ENCODE assay signal across 1 cellular context in the genomic region with DNA sequence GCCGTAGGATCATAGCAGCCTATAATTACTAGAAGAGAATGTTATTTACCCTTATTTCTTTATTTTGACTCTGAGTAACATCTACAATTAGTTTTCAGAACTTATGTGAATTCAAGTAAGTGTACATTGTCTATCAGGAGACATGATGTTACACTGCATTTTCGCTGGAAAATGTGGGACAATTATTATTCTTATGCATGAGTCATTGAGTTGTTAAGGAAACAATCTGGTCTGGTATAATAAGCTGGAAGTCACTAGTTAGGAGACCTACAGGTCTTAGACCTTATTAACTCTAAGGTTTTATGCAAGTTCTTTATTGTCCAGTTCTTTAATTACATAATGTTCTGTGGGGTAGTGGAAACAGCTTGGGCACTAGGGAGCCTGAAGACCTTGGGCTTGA.
TF ChIP-seq lines count a peak whose summit lies in the region.

No MANE protein-coding gene starts in this region.

TF ChIP-seq in WTC11, 78 proteins besides CTCF, POLR2A, EP300 and RAD21 (continued from another document):
- TF ChIP-seq, protein P1, sequence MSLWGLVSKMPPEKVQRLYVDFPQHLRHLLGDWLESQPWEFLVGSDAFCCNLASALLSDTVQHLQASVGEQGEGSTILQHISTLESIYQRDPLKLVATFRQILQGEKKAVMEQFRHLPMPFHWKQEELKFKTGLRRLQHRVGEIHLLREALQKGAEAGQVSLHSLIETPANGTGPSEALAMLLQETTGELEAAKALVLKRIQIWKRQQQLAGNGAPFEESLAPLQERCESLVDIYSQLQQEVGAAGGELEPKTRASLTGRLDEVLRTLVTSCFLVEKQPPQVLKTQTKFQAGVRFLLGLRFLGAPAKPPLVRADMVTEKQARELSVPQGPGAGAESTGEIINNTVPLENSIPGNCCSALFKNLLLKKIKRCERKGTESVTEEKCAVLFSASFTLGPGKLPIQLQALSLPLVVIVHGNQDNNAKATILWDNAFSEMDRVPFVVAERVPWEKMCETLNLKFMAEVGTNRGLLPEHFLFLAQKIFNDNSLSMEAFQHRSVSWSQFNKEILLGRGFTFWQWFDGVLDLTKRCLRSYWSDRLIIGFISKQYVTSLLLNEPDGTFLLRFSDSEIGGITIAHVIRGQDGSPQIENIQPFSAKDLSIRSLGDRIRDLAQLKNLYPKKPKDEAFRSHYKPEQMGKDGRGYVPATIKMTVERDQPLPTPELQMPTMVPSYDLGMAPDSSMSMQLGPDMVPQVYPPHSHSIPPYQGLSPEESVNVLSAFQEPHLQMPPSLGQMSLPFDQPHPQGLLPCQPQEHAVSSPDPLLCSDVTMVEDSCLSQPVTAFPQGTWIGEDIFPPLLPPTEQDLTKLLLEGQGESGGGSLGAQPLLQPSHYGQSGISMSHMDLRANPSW (CRISPR knock-in tag; conservative IDR thresholded peaks at IDR 0.05; ENCODE audit: low read depth) = no peak
- TF ChIP-seq JAZF1 (CRISPR knock-in tag; IDR thresholded peaks at IDR 0.05) = no peak
- TF ChIP-seq ATF1 (CRISPR knock-in tag; IDR thresholded peaks at IDR 0.05) = no peak
- no peak for TF ChIP-seq ZNF396 (CRISPR knock-in tag; IDR thresholded peaks at IDR 0.05; ENCODE audit: borderline replicate concordance)
- no peak for TF ChIP-seq ZNF232 (CRISPR knock-in tag; IDR thresholded peaks at IDR 0.05)
- TF ChIP-seq RORB (CRISPR knock-in tag; IDR thresholded peaks at IDR 0.05) = no peak
- no peak for TF ChIP-seq SOX15 (CRISPR knock-in tag; IDR thresholded peaks at IDR 0.05)
- TF ChIP-seq, protein P2, sequence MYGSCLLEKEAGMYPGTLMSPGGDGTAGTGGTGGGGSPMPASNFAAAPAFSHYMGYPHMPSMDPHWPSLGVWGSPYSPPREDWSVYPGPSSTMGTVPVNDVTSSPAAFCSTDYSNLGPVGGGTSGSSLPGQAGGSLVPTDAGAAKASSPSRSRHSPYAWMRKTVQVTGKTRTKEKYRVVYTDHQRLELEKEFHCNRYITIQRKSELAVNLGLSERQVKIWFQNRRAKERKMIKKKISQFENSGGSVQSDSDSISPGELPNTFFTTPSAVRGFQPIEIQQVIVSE (CRISPR knock-in tag; IDR thresholded peaks at IDR 0.05; ENCODE audit: borderline replicate concordance) = no peak
- no peak for TF ChIP-seq GABPB1 (CRISPR knock-in tag; IDR thresholded peaks at IDR 0.05)
TF ChIP-seq in WTC11: peak in this region for 0.
